ENCODE assay signal across 15 cellular contexts in genomic region chr2:189933911-189934399, GRCh38.
DNase-seq lines count a peak whose midpoint lies in the region; ATAC-seq, FAIRE-seq and TF ChIP-seq lines count a peak whose summit lies in the region.
"Had no signal": no experiment of that assay in that cellular context is flagged by ENCODE, and none has a peak within 500 bp of the region (broad histone marks: within the 10 kb centered on the region; RNA-seq: fewer than 3 reads in every experiment).

No MANE protein-coding gene starts in this region.

- DNase-seq in GM12892 (ENCODE audit: insufficient read length) (no peak), RWPE2 (ENCODE audit: low spot score) (no peak), fibroblast of gingiva (ENCODE audit: low read depth) (peak; percentile 88), skeletal muscle cell (ENCODE audit: low read depth) (peak; percentile 60), iPS-NIHi11 (ENCODE audit: low spot score) (no peak), HUDEP-2 (lab: John Stamatoyannopoulos, UW; ENCODE audit: unreplicated experiment in 76 of 76) (no peak)
- no peak for DNase-seq in stimulated activated CD4-positive, alpha-beta T cell treated with anti-CD3 and anti-CD28 coated beads, Interleukin-4, amount 100 ng/mL, for 4 hours
- DNase-seq: activated CD4-positive, alpha-beta T cell treated with anti-CD3 and anti-CD28 coated beads for 36 hours; activated effector memory CD4-positive, alpha-beta T cell treated with anti-CD3 and anti-CD28 coated beads, Interleukin-2, amount 50 U/mL, for 16 hours; heart right ventricle; NCI-H1092 treated with DMSO at 0.1 percent for 48 hours; NCI-H526 treated with DMSO at 0.1 percent for 48 hours; stimulated activated naive CD8-positive, alpha-beta T cell treated with anti-CD3 and anti-CD28 coated beads, Interleukin-15, amount 100 ng/mL, for 72 hours had no signal

- no peak for TF ChIP-seq CTCF in RWPE2 (IDR thresholded peaks at IDR 0.05; ENCODE audit: poor library complexity, severe bottlenecking)

- ATAC-seq in RWPE2 (ENCODE audit: low read depth) (peak; percentile 98), HG02798 (IDR thresholded peaks at IDR 0.05; ENCODE audit: poor library complexity, unreplicated experiment) (no peak)
- ATAC-seq: activated CD4-positive, alpha-beta T cell treated with anti-CD3 and anti-CD28 coated beads for 36 hours; heart right ventricle; stimulated activated naive CD8-positive, alpha-beta T cell treated with anti-CD3 and anti-CD28 coated beads, Interleukin-15, amount 100 ng/mL, for 72 hours had no signal

- H3K36me3 ChIP-seq in RWPE2 (ENCODE audit: low read depth) = no peaks in the 10 kb centered on the region
- H3K36me3 ChIP-seq: heart right ventricle had no signal

- peaks cover 29% of the 10 kb centered on the region for H3K4me1 ChIP-seq in RWPE2 (ENCODE audit: insufficient read depth, poor library complexity, severe bottlenecking)
- H3K4me1 ChIP-seq: heart right ventricle, parathyroid adenoma had no signal

- TF ChIP-seq POLR2A in GM12892 (IDR thresholded peaks at IDR 0.05; ENCODE audit: low read depth, low read length) = no peak

- no peak overlapping the region for H3K4me3 ChIP-seq in RWPE2 (ENCODE audit: severe bottlenecking)
- H3K4me3 ChIP-seq in skeletal muscle cell (ENCODE audit: low read depth, low read length) = no peak overlapping the region
- H3K4me3 ChIP-seq: heart right ventricle had no signal

- FAIRE-seq in GM12892 (lab: Jason Lieb, UNC) = peak; percentile 9

- peak overlapping the region; percentile 96 for H3K27ac ChIP-seq in RWPE2 (ENCODE audit: poor library complexity, severe bottlenecking)
- H3K27ac ChIP-seq: heart right ventricle, parathyroid adenoma had no signal

- H3K27me3 ChIP-seq in RWPE2 (ENCODE audit: insufficient read depth, poor library complexity, severe bottlenecking) = no peaks in the 10 kb centered on the region
- H3K27me3 ChIP-seq: heart right ventricle had no signal

- no peaks in the 10 kb centered on the region for H3K9me3 ChIP-seq in RWPE2 (ENCODE audit: severe bottlenecking)

Comparison
In these comparisons a context has a peak if more than half of its experiments do, and no peak if none do; other contexts are left out.
1. DNase-seq: peak in fibroblast of gingiva (single experiment) and skeletal muscle cell (single experiment); none in GM12892 (single experiment), RWPE2 (single experiment), iPS-NIHi11 (single experiment), stimulated activated CD4-positive, alpha-beta T cell treated with anti-CD3 and anti-CD28 coated beads, Interleukin-4, amount 100 ng/mL, for 4 hours (0 of 2) and HUDEP-2 (0 of 76).